In the genomic region with DNA sequence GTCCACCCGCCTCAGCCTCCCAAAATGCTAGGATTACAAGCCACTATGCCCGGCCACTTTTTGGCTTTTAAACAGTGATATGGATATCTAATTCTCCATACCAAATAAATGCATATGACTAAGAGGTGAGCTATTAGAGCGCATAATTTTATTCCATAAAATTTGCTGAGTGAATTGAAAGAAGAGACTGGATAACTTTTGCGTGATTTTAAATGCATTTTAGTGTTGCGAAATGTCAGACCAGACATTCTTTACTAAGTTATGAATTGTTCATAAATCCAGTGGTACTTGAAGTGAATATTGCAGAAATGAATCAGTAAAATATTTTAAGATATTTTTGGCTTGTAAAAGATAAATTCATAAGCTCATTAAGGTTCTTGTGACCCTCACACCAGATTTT, we compare ENCODE assay signal across 18 cellular contexts. TPM values are rescaled to one million over a fixed set of nuclear protein-coding genes. Genes with fewer than 3 reads are reported as not detected.
"Had no signal": no experiment of that assay in that cellular context is flagged by ENCODE, and none has a peak within 500 bp of the region (broad histone marks: within the 10 kb centered on the region; RNA-seq: fewer than 3 reads in every experiment).

No MANE protein-coding gene starts in this region.

- H3K9me3 ChIP-seq: left ventricle myocardium inferior, mucosa of descending colon, thyroid gland had no signal

- FAIRE-seq: kidney had no signal

- H3K4me3 ChIP-seq: cardiac muscle cell, left ventricle myocardium inferior, mucosa of descending colon, thyroid gland had no signal

- H3K27ac ChIP-seq: cardiac muscle cell, left ventricle myocardium inferior, thyroid gland had no signal

- H3K9me3 Mint-ChIP-seq: memory B cell; naive thymus-derived CD8-positive, alpha-beta T cell; stimulated activated memory B cell treated with anti-CD40 and anti-IgM and Interleukin-4, amounts not matched to agents 10 μg/mL and 1 μg/mL and 100 μg/mL, for 72 hours had no signal

- H3K4me1 Mint-ChIP-seq: stimulated activated memory B cell treated with anti-CD40 and anti-IgM and Interleukin-4, amounts not matched to agents 10 μg/mL and 1 μg/mL and 100 μg/mL, for 72 hours had no signal

- H3K27me3 Mint-ChIP-seq: memory B cell; naive thymus-derived CD8-positive, alpha-beta T cell; stimulated activated memory B cell treated with anti-CD40 and anti-IgM and Interleukin-4, amounts not matched to agents 10 μg/mL and 1 μg/mL and 100 μg/mL, for 72 hours had no signal

- DNase-seq: activated CD4-positive, alpha-beta T cell treated with anti-CD3 and anti-CD28 coated beads, Interleukin-2, amount 50 U/mL, for 1 hour; activated CD4-positive, CD25-positive, alpha-beta regulatory T cell; activated CD8-positive, alpha-beta memory T cell treated with anti-CD3 and anti-CD28 coated beads for 24 hours; activated naive CD4-positive, alpha-beta T cell treated with Interleukin-2 at 50 U/mL for 16 hours; erythroblast; hippocampal formation; kidney; left ventricle myocardium inferior; mucosa of descending colon; naive thymus-derived CD8-positive, alpha-beta T cell; stimulated activated CD4-positive, alpha-beta T cell treated with anti-CD3 and anti-CD28 coated beads, Interleukin-2, amount 100 ng/mL, for 48 hours; thyroid gland had no signal

- H3K27ac Mint-ChIP-seq: memory B cell; stimulated activated memory B cell treated with anti-CD40 and anti-IgM and Interleukin-4, amounts not matched to agents 10 μg/mL and 1 μg/mL and 100 μg/mL, for 72 hours had no signal

- H3K4me3 Mint-ChIP-seq: memory B cell; naive thymus-derived CD8-positive, alpha-beta T cell; stimulated activated memory B cell treated with anti-CD40 and anti-IgM and Interleukin-4, amounts not matched to agents 10 μg/mL and 1 μg/mL and 100 μg/mL, for 72 hours had no signal

- H3K4me1 ChIP-seq: thyroid gland had no signal

- H3K27me3 ChIP-seq: cardiac muscle cell, thyroid gland had no signal

RNA-seq across cellular contexts. Expression of a gene that starts 57.5 kb away (rescaled TPM):
- total RNA-seq: cardiac muscle cell; kidney; left ventricle myocardium inferior; mucosa of descending colon; naive thymus-derived CD8-positive, alpha-beta T cell; renal cortical epithelial cell; skeletal muscle tissue; thyroid gland; urinary bladder had no signal
- polyA plus RNA-seq: urinary bladder had no signal
